In genomic region chr9:120432600-120432999, GRCh38 we compare ENCODE assay signal across 18 cellular contexts.
"Had no signal": no experiment of that assay in that cellular context is flagged by ENCODE, and none has a peak within 500 bp of the region (broad histone marks: within the 10 kb centered on the region; RNA-seq: fewer than 3 reads in every experiment).

No MANE protein-coding gene starts in this region.

- H3K36me3 ChIP-seq: colonic mucosa had no signal

- H3K4me3 ChIP-seq: colonic mucosa, sigmoid colon, skin epidermis, stomach, thoracic aorta had no signal

- H3K9me3 Mint-ChIP-seq: mesothelial cell of epicardium had no signal

- DNase-seq: cerebellar nuclear complex; colonic mucosa; dermis blood vessel endothelial cell; foreskin melanocyte; head of caudate nucleus; hippocampal formation; mammary epithelial cell; posterior cingulate gyrus; sigmoid colon; stimulated activated CD4-positive, alpha-beta T cell treated with anti-CD3 and anti-CD28 coated beads, Interleukin-12 subunit alpha, Interleukin-12 subunit beta, amount 100 ng/mL, for 4 hours; stimulated activated naive CD4-positive, alpha-beta T cell; stomach; substantia nigra; trophoblast cell had no signal

- H3K27ac ChIP-seq: colonic mucosa, neutrophil, sigmoid colon, skin epidermis, stomach, thoracic aorta had no signal

- H3K4me3 Mint-ChIP-seq: mesothelial cell of epicardium had no signal

- H3K4me1 ChIP-seq: colonic mucosa had no signal

- H3K27ac Mint-ChIP-seq: mesothelial cell of epicardium had no signal

- H3K9me3 ChIP-seq: colonic mucosa, neutrophil, sigmoid colon, stomach, thoracic aorta had no signal

- H3K27me3 ChIP-seq: colonic mucosa, neutrophil, sigmoid colon, stomach had no signal
